ENCODE assay signal across 1 cellular context in genomic region chr16:69424053-69424934, GRCh38.
TF ChIP-seq lines count a peak whose summit lies in the region.

A gene with protein sequence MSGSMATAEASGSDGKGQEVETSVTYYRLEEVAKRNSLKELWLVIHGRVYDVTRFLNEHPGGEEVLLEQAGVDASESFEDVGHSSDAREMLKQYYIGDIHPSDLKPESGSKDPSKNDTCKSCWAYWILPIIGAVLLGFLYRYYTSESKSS (plus strand): TSS chr16:69424619. CDS start chr16:69424684, 65 bp downstream.

TF ChIP-seq in HepG2, 621 proteins besides CTCF, POLR2A, EP300 and RAD21 (continued from another document):
- TF ChIP-seq E2F1 (CRISPR knock-in tag; IDR thresholded peaks at IDR 0.05) (peak; percentile 74; the same call in 1 of the 2 replicates), SOX6 (IDR thresholded peaks at IDR 0.05) (no peak), SOX6 (CRISPR knock-in tag; IDR thresholded peaks at IDR 0.05) (peak; percentile 71), MAFF (IDR thresholded peaks at IDR 0.05; ENCODE audit: low read depth, low read length) (no peak), CCAR2 (optimal IDR thresholded peaks at IDR 0.05; ENCODE audit: low read depth, low read length) (no peak), GATAD2A (CRISPR knock-in tag; IDR thresholded peaks at IDR 0.05) (no peak), ZEB1 (IDR thresholded peaks at IDR 0.05; ENCODE audit: insufficient replicate concordance, low read depth) (peak; percentile 73), GTF3A (CRISPR knock-in tag; conservative IDR thresholded peaks at IDR 0.05) (peak; percentile 95; the same call in 1 of the 2 replicates), MED13 (CRISPR knock-in tag; IDR thresholded peaks at IDR 0.05) (peak; percentile 17; the same call in 1 of the 2 replicates), REXO4 (CRISPR knock-in tag; IDR thresholded peaks at IDR 0.05; ENCODE audit: borderline replicate concordance) (no peak), ZBTB38 (CRISPR knock-in tag; IDR thresholded peaks at IDR 0.05) (peak; percentile 97), SCMH1 (CRISPR knock-in tag; IDR thresholded peaks at IDR 0.05; ENCODE audit: borderline replicate concordance) (no peak), PPARG (CRISPR knock-in tag; conservative IDR thresholded peaks at IDR 0.05) (peak; percentile 41; the same call in 1 of the 2 replicates), ZNF264 (CRISPR knock-in tag; IDR thresholded peaks at IDR 0.05) (no peak), HNF4G (IDR thresholded peaks at IDR 0.05; ENCODE audit: borderline replicate concordance, low read depth, low read length) (no peak; the same call in 1 of the 2 replicates), HNF4G (CRISPR knock-in tag; IDR thresholded peaks at IDR 0.05; ENCODE audit: borderline replicate concordance, low read depth) (peak; percentile 67; the same call in 1 of the 2 replicates), SNAPC5 (CRISPR knock-in tag; IDR thresholded peaks at IDR 0.05; ENCODE audit: borderline replicate concordance) (no peak; the same call in 1 of the 2 replicates), YY1 (IDR thresholded peaks at IDR 0.05; ENCODE audit: insufficient read depth, insufficient replicate concordance, low read depth, low read length) (peak; percentile 88), MAFG (CRISPR knock-in tag; IDR thresholded peaks at IDR 0.05) (no peak), ZNF30 (CRISPR knock-in tag; IDR thresholded peaks at IDR 0.05) (peak; percentile 26; the same call in 1 of the 2 replicates), ZNF550 (CRISPR knock-in tag; IDR thresholded peaks at IDR 0.05; ENCODE audit: borderline replicate concordance) (no peak), KAT7 (CRISPR knock-in tag; IDR thresholded peaks at IDR 0.05; ENCODE audit: borderline replicate concordance) (peak; percentile 98), TP53 (CRISPR knock-in tag; conservative IDR thresholded peaks at IDR 0.05) (no peak), UBTF (CRISPR knock-in tag; IDR thresholded peaks at IDR 0.05) (peak; percentile 75), ZBTB8A (CRISPR knock-in tag; IDR thresholded peaks at IDR 0.05; ENCODE audit: borderline replicate concordance, low read depth) (peak; percentile 90; the same call in 1 of the 2 replicates), HOXA7 (CRISPR knock-in tag; IDR thresholded peaks at IDR 0.05) (no peak), ZBTB39 (CRISPR knock-in tag; IDR thresholded peaks at IDR 0.05) (peak; percentile 84; the same call in 1 of the 2 replicates), ZFX (CRISPR knock-in tag; IDR thresholded peaks at IDR 0.05; ENCODE audit: low read depth) (peak; percentile 91), ZNF841 (CRISPR knock-in tag; IDR thresholded peaks at IDR 0.05; ENCODE audit: borderline replicate concordance) (no peak), ZNF234 (CRISPR knock-in tag; conservative IDR thresholded peaks at IDR 0.05) (no peak), ZNF124 (CRISPR knock-in tag; IDR thresholded peaks at IDR 0.05) (peak; percentile 26; the same call in 1 of the 2 replicates), ZSCAN9 (CRISPR knock-in tag; IDR thresholded peaks at IDR 0.05; ENCODE audit: borderline replicate concordance) (peak; percentile 88; the same call in 1 of the 2 replicates), GATAD1 (CRISPR knock-in tag; IDR thresholded peaks at IDR 0.05) (peak; percentile 98), ZNF383 (CRISPR knock-in tag; IDR thresholded peaks at IDR 0.05; ENCODE audit: borderline replicate concordance) (peak; percentile 32; the same call in 1 of the 2 replicates), THRA (CRISPR knock-in tag; IDR thresholded peaks at IDR 0.05; ENCODE audit: borderline replicate concordance) (no peak), TMF1 (CRISPR knock-in tag; IDR thresholded peaks at IDR 0.05; ENCODE audit: low read depth) (peak; percentile 89), ZNF614 (CRISPR knock-in tag; IDR thresholded peaks at IDR 0.05; ENCODE audit: borderline replicate concordance) (peak; percentile 76), TBX3 (IDR thresholded peaks at IDR 0.05; ENCODE audit: borderline replicate concordance) (peak; percentile 62; the same call in 1 of the 2 replicates), ZSCAN12 (CRISPR knock-in tag; IDR thresholded peaks at IDR 0.05) (no peak), GPN1 (CRISPR knock-in tag; IDR thresholded peaks at IDR 0.05; ENCODE audit: borderline replicate concordance) (no peak; the same call in 1 of the 2 replicates), RCOR2 (CRISPR knock-in tag; IDR thresholded peaks at IDR 0.05) (peak; percentile 77), CREB1 (IDR thresholded peaks at IDR 0.05) (no peak), CREB1 (CRISPR knock-in tag; IDR thresholded peaks at IDR 0.05) (peak; percentile 92), SSRP1 (CRISPR knock-in tag; IDR thresholded peaks at IDR 0.05) (peak; percentile 64; the same call in 1 of the 2 replicates)
- TF ChIP-seq, protein P1, sequence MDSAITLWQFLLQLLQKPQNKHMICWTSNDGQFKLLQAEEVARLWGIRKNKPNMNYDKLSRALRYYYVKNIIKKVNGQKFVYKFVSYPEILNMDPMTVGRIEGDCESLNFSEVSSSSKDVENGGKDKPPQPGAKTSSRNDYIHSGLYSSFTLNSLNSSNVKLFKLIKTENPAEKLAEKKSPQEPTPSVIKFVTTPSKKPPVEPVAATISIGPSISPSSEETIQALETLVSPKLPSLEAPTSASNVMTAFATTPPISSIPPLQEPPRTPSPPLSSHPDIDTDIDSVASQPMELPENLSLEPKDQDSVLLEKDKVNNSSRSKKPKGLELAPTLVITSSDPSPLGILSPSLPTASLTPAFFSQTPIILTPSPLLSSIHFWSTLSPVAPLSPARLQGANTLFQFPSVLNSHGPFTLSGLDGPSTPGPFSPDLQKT (CRISPR knock-in tag; IDR thresholded peaks at IDR 0.05; ENCODE audit: borderline replicate concordance): no peak
- TF ChIP-seq, protein P2, sequence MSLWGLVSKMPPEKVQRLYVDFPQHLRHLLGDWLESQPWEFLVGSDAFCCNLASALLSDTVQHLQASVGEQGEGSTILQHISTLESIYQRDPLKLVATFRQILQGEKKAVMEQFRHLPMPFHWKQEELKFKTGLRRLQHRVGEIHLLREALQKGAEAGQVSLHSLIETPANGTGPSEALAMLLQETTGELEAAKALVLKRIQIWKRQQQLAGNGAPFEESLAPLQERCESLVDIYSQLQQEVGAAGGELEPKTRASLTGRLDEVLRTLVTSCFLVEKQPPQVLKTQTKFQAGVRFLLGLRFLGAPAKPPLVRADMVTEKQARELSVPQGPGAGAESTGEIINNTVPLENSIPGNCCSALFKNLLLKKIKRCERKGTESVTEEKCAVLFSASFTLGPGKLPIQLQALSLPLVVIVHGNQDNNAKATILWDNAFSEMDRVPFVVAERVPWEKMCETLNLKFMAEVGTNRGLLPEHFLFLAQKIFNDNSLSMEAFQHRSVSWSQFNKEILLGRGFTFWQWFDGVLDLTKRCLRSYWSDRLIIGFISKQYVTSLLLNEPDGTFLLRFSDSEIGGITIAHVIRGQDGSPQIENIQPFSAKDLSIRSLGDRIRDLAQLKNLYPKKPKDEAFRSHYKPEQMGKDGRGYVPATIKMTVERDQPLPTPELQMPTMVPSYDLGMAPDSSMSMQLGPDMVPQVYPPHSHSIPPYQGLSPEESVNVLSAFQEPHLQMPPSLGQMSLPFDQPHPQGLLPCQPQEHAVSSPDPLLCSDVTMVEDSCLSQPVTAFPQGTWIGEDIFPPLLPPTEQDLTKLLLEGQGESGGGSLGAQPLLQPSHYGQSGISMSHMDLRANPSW (CRISPR knock-in tag; IDR thresholded peaks at IDR 0.05; ENCODE audit: borderline replicate concordance): peak; percentile 47; the same call in 1 of the 2 replicates
- TF ChIP-seq, protein P3, sequence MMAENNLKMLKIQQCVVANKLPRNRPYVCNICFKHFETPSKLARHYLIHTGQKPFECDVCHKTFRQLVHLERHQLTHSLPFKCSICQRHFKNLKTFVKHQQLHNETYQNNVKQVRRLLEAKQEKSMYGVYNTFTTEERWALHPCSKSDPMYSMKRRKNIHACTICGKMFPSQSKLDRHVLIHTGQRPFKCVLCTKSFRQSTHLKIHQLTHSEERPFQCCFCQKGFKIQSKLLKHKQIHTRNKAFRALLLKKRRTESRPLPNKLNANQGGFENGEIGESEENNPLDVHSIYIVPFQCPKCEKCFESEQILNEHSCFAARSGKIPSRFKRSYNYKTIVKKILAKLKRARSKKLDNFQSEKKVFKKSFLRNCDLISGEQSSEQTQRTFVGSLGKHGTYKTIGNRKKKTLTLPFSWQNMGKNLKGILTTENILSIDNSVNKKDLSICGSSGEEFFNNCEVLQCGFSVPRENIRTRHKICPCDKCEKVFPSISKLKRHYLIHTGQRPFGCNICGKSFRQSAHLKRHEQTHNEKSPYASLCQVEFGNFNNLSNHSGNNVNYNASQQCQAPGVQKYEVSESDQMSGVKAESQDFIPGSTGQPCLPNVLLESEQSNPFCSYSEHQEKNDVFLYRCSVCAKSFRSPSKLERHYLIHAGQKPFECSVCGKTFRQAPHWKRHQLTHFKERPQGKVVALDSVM (CRISPR knock-in tag; IDR thresholded peaks at IDR 0.05): peak; percentile 68
- TF ChIP-seq, protein P4, sequence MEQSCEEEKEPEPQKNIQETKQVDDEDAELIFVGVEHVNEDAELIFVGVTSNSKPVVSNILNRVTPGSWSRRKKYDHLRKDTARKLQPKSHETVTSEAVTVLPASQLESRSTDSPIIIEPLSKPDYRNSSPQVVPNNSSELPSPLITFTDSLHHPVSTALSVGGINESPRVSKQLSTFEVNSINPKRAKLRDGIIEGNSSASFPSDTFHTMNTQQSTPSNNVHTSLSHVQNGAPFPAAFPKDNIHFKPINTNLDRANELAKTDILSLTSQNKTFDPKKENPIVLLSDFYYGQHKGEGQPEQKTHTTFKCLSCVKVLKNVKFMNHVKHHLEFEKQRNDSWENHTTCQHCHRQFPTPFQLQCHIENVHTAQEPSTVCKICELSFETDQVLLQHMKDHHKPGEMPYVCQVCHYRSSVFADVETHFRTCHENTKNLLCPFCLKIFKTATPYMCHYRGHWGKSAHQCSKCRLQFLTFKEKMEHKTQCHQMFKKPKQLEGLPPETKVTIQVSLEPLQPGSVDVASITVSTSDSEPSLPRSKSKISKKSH (CRISPR knock-in tag; IDR thresholded peaks at IDR 0.05; ENCODE audit: borderline replicate concordance): peak; percentile 93; the same call in 1 of the 2 replicates
